In the genomic region with DNA sequence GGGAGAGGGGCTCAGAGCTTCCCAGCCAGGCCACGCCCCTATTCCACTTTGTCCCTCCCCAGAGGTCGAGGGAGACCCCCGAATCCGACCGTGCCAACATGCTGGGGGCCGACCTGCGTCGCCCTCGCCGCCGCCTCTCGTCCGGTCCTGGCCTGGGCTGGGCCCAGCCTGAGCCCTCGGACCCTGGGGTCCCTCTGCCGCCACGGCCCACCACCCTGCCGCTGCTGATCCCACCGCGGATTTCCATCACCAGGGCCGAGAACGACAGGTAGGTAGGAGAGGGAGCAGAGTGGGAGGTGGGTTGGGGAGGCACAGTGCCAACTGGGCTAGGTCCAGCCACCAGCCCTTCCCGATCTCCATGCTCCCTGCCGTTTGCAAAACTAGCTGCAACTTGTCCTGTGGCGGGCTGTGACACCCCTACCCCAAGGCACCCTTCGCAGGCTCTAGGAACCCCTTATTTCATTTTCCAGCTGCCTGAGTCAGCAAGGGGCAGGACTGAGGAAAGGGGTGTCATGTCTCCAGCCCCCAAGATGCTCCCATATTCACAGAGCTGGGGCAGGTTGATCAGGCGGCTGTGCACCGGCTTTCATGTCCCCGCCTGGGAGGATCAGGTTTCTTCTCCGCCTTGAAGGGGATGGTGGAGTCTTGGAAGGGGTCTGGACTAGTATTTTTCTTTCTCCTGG, we compare ENCODE assay signal across 2 cellular contexts.
TF ChIP-seq lines count a peak whose summit lies in the region.

No MANE protein-coding gene starts in this region.

TF ChIP-seq in HCT116, 20 proteins besides CTCF, POLR2A, EP300 and RAD21:
- peak; percentile 97 for TF ChIP-seq TCF7L2 (IDR thresholded peaks at IDR 0.05; ENCODE audit: borderline replicate concordance, extremely low read depth, insufficient read depth, insufficient read length)
- TF ChIP-seq, protein P1, sequence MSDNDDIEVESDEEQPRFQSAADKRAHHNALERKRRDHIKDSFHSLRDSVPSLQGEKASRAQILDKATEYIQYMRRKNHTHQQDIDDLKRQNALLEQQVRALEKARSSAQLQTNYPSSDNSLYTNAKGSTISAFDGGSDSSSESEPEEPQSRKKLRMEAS (IDR thresholded peaks at IDR 0.05), result no peak

TF ChIP-seq in WTC11, 78 proteins besides CTCF, POLR2A, EP300 and RAD21:
- TF ChIP-seq, protein P2, sequence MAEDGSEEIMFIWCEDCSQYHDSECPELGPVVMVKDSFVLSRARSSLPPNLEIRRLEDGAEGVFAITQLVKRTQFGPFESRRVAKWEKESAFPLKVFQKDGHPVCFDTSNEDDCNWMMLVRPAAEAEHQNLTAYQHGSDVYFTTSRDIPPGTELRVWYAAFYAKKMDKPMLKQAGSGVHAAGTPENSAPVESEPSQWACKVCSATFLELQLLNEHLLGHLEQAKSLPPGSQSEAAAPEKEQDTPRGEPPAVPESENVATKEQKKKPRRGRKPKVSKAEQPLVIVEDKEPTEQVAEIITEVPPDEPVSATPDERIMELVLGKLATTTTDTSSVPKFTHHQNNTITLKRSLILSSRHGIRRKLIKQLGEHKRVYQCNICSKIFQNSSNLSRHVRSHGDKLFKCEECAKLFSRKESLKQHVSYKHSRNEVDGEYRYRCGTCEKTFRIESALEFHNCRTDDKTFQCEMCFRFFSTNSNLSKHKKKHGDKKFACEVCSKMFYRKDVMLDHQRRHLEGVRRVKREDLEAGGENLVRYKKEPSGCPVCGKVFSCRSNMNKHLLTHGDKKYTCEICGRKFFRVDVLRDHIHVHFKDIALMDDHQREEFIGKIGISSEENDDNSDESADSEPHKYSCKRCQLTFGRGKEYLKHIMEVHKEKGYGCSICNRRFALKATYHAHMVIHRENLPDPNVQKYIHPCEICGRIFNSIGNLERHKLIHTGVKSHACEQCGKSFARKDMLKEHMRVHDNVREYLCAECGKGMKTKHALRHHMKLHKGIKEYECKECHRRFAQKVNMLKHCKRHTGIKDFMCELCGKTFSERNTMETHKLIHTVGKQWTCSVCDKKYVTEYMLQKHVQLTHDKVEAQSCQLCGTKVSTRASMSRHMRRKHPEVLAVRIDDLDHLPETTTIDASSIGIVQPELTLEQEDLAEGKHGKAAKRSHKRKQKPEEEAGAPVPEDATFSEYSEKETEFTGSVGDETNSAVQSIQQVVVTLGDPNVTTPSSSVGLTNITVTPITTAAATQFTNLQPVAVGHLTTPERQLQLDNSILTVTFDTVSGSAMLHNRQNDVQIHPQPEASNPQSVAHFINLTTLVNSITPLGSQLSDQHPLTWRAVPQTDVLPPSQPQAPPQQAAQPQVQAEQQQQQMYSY (CRISPR knock-in tag; IDR thresholded peaks at IDR 0.05), result 0 out of 2 replicates have a peak, but pooled peaks have one; percentile 10
- TF ChIP-seq ZNF121 (CRISPR knock-in tag; IDR thresholded peaks at IDR 0.05) (no peak), MYBL2 (CRISPR knock-in tag; IDR thresholded peaks at IDR 0.05) (0 out of 2 replicates have a peak, but pooled peaks have one; percentile 19), ELF4 (CRISPR knock-in tag; IDR thresholded peaks at IDR 0.05; ENCODE audit: low read depth) (no peak)
